In the genomic region with DNA sequence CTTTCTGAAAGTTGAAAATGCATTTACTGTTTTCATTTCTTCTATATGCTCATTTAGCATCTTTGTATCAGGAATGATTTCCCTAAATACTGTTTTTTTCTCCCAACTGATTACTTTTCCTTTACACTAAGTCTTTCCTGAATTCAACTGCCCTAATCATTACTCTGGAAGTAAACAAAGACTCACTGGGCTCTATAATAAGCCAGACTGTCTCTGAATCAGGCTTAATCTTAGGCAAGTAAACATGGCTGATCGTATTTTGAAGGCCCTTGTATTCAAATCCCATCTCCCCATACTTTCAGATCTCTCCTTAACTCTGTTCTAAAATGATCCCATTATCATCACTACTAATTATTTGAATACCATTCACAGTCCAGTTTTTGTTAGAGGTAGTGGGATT, we compare ENCODE assay signal across 4 cellular contexts.
"Had no signal": no experiment of that assay in that cellular context is flagged by ENCODE, and none has a peak within 500 bp of the region (broad histone marks: within the 10 kb centered on the region; RNA-seq: fewer than 3 reads in every experiment).

No MANE protein-coding gene starts in this region.

- ATAC-seq: GM23338, HCT116 had no signal

- H3K27ac ChIP-seq: GM23248 had no signal

- H3K9me3 ChIP-seq: HAP-1 had no signal

- H3K4me3 ChIP-seq: GM23248, GM23338, HAP-1 had no signal
